In genomic region chr12:75954076-75954475, GRCh38 we compare ENCODE assay signal across 10 cellular contexts.
DNase-seq lines count a peak whose midpoint lies in the region; ATAC-seq and TF ChIP-seq lines count a peak whose summit lies in the region.
"Had no signal": no experiment of that assay in that cellular context is flagged by ENCODE, and none has a peak within 500 bp of the region (broad histone marks: within the 10 kb centered on the region; RNA-seq: fewer than 3 reads in every experiment).

No MANE protein-coding gene starts in this region.

- ATAC-seq in HG03135 (IDR thresholded peaks at IDR 0.05; ENCODE audit: unreplicated experiment): no peak

- intact Hi-C loops in MCF 10A (cut with micrococcal nuclease): loop anchor here (5.0 kb wide), 1 partner anchor 92 kb away; no protein-coding TSS in a partner anchor

- H3K27ac Mint-ChIP-seq in MCF 10A (ENCODE audit: low read depth, unreplicated experiment): peak overlapping the region; percentile 77
- H3K27ac Mint-ChIP-seq: T-helper 1 cell treated with Interleukin-12 subunit alpha and Interleukin-12 subunit beta and Interleukin-4 antibody, amounts not matched to agents 30 μg/mL and 1 μg/mL, for 36 hours had no signal

- peaks cover 14% of the 10 kb centered on the region for H3K4me1 Mint-ChIP-seq in MCF 10A (ENCODE audit: insufficient read depth, unreplicated experiment)

- CTCF ChIA-PET in MCF 10A (lab: Yijun Ruan, JAX): interaction anchor here (0.6 to 1.8 kb wide), 3 partner anchors 70 to 400 kb away, joined by 3 to 6 read pairs (median 3); no protein-coding TSS in a partner anchor

- BruUV-seq in MCF 10A (replicated peaks; lab: Mats Ljungman, UMichigan): no TSS peak

- in situ Hi-C loops in ACHN (cut with HindIII; ENCODE audit: low pct_ligation_motif_present, low pct_unique_long_range_greater_than_20kb, low sequenced_read_pairs): no loop called here

- POLR2A ChIA-PET in MCF 10A (lab: Yijun Ruan, JAX): interaction anchor here (0.7 to 3.7 kb wide), 8 partner anchors 10 to 110 kb away, joined by 3 to 17 read pairs (median 4); partner anchors contain the start of gene PHLDA1

- H3K27me3 Mint-ChIP-seq in MCF 10A (ENCODE audit: insufficient read depth, unreplicated experiment): no peaks in the 10 kb centered on the region

- H3K4me3 Mint-ChIP-seq in MCF 10A (ENCODE audit: unreplicated experiment): no peak overlapping the region
- H3K4me3 Mint-ChIP-seq: T-helper 1 cell treated with Interleukin-12 subunit alpha and Interleukin-12 subunit beta and Interleukin-4 antibody, amounts not matched to agents 30 μg/mL and 1 μg/mL, for 36 hours had no signal

- no peak for TF ChIP-seq CTCF in MCF 10A (IDR thresholded peaks at IDR 0.05; ENCODE audit: unreplicated experiment)

- DNase-seq in ACHN (peak; percentile 99), HT1080 (ENCODE audit: low read depth) (peak; percentile 97), MCF 10A (ENCODE audit: unreplicated experiment) (peak; percentile 88), kidney tubule cell (ENCODE audit: low spot score) (peak; percentile 99), NCI-H2107 treated with DMSO at 0.1 percent for 48 hours (lab: John Stamatoyannopoulos, UW; ENCODE audit: unreplicated experiment) (no peak)
- no peak for DNase-seq in stimulated activated CD4-positive, alpha-beta T cell treated with anti-CD3 and anti-CD28 coated beads, Interleukin-4, amount 100 ng/mL, for 1 hour
- no peak for DNase-seq in activated naive CD4-positive, alpha-beta T cell (lab: John Stamatoyannopoulos, UW)
- DNase-seq: DMS 273 treated with DMSO at 0.1 percent for 48 hours had no signal

- H3K36me3 Mint-ChIP-seq in MCF 10A (ENCODE audit: insufficient read depth, unreplicated experiment): no peaks in the 10 kb centered on the region

- no peaks in the 10 kb centered on the region for H3K9me3 Mint-ChIP-seq in MCF 10A (ENCODE audit: unreplicated experiment)
- H3K9me3 Mint-ChIP-seq: T-helper 1 cell treated with Interleukin-12 subunit alpha and Interleukin-12 subunit beta and Interleukin-4 antibody, amounts not matched to agents 30 μg/mL and 1 μg/mL, for 36 hours had no signal

Comparison
In these comparisons a context has a peak if more than half of its experiments do, and no peak if none do; other contexts are left out.
1. DNase-seq: peak in ACHN (single experiment), HT1080 (single experiment), MCF 10A (single experiment) and kidney tubule cell (single experiment); none in stimulated activated CD4-positive, alpha-beta T cell treated with anti-CD3 and anti-CD28 coated beads, Interleukin-4, amount 100 ng/mL, for 1 hour (single experiment), activated naive CD4-positive, alpha-beta T cell (0 of 4) and NCI-H2107 treated with DMSO at 0.1 percent for 48 hours (single experiment).